In genomic region chr10:50322075-50322474, GRCh38 we compare ENCODE assay signal across 13 cellular contexts.
DNase-seq lines count a peak whose midpoint lies in the region; ATAC-seq and TF ChIP-seq lines count a peak whose summit lies in the region.
"Had no signal": no experiment of that assay in that cellular context is flagged by ENCODE, and none has a peak within 500 bp of the region (broad histone marks: within the 10 kb centered on the region; RNA-seq: fewer than 3 reads in every experiment).

No MANE protein-coding gene starts in this region.

- H3K27me3 Mint-ChIP-seq in brain, result no peaks in the 10 kb centered on the region

- no peaks in the 10 kb centered on the region for H3K9me3 Mint-ChIP-seq in brain

- no peak overlapping the region for H3K4me3 ChIP-seq in left lung
- H3K4me3 ChIP-seq: dorsolateral prefrontal cortex, stomach had no signal

- peak; percentile 45 for ATAC-seq in HG03342 (IDR thresholded peaks at IDR 0.05; ENCODE audit: unreplicated experiment)
- ATAC-seq in left lung, result peak; percentile 43
- ATAC-seq: HCT116, Panc1 had no signal

- peaks cover 38% of the 10 kb centered on the region for H3K4me1 Mint-ChIP-seq in brain

- no peaks in the 10 kb centered on the region for H3K36me3 ChIP-seq in left lung
- H3K36me3 ChIP-seq: stomach, WERI-Rb-1 had no signal

- intact Hi-C loops in left lung (cut with DNase I), result no loop called here

- no peak overlapping the region for H3K27ac ChIP-seq in left lung
- H3K27ac ChIP-seq: dorsolateral prefrontal cortex, stomach, WERI-Rb-1 had no signal

- H3K9me3 ChIP-seq in left lung, result no peaks in the 10 kb centered on the region
- H3K9me3 ChIP-seq: stomach had no signal

- no peak for TF ChIP-seq CTCF in brain (conservative IDR thresholded peaks at IDR 0.05)
- TF ChIP-seq CTCF in left lung (IDR thresholded peaks at IDR 0.05), result no peak
- TF ChIP-seq CTCF in GM10266 (IDR thresholded peaks at IDR 0.05; ENCODE audit: control insufficient read depth, insufficient read depth, low read depth, missing control alignments), result no peak

- H3K36me3 Mint-ChIP-seq in brain, result no peaks in the 10 kb centered on the region

- peaks cover 11 to 49% of the 10 kb centered on the region in 2 donors for H3K4me1 ChIP-seq in left lung

- H3K4me3 Mint-ChIP-seq in brain, result peak overlapping the region in 1 of 5 experiments; percentile 3

- H3K27ac Mint-ChIP-seq in brain, result peak overlapping the region in 4 of 5 experiments; percentile 3 to 54 (median 36)

- no peaks in the 10 kb centered on the region for H3K27me3 ChIP-seq in left lung
- H3K27me3 ChIP-seq: dorsolateral prefrontal cortex, stomach had no signal

- peak; percentile 46 for DNase-seq in ELR (ENCODE audit: low read depth)
- DNase-seq in left lung, result no peak
- DNase-seq in GM10266 (ENCODE audit: extremely low spot score), result no peak
- DNase-seq in NCI-H1105 (lab: John Stamatoyannopoulos, UW), result no peak
- no peak for DNase-seq in stimulated activated CD4-positive, alpha-beta T cell treated with anti-CD3 and anti-CD28 coated beads, Interleukin-4, amount 100 ng/mL, for 1 hour
- DNase-seq: dorsolateral prefrontal cortex, NCI-H1417, stomach, WERI-Rb-1 had no signal
